2 cellular contexts compared by ENCODE assay signal in the genomic region with DNA sequence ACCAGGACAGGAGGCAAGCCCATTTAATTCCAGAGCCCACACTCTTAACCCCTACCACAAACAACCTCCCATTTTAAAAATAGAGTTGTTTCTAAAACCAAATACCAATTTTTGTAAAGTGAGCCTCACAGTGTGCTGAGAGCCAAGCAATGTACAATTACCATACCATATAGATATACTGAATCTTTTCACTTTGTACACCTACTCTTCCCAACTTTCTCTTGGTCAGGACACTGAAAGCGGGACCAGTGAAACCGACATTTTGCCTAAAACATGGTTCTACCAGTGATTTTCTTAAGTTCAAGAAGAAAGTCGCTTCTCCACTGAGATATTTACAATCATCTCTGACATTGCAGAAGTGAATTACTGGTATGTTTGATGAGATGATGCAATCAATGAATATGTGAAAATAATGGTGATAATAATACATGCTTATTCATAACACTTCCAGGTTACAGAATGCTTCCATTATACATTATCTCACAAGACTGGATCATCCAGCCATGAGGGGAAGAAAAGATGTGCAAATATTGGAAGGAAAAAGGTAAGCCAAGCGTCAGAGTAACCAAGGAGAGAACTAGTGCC.
A peak's percentile ranks its signal among the peaks of the same experiment; 100 is the strongest.
TF ChIP-seq lines count a peak whose summit lies in the region.

No MANE protein-coding gene starts in this region.

TF ChIP-seq in HEK293, 187 proteins besides CTCF, POLR2A, EP300 and RAD21:
- TF ChIP-seq ZNF211 (tag by site-specific recombination; IDR thresholded peaks at IDR 0.05; ENCODE audit: low read depth) = no peak
- TF ChIP-seq PRDM1 (tag by site-specific recombination; IDR thresholded peaks at IDR 0.05) = peak; percentile 52
- TF ChIP-seq ZNF133 (tag by site-specific recombination; IDR thresholded peaks at IDR 0.05) = peak; percentile 78

TF ChIP-seq in GM12878, 131 proteins besides CTCF, POLR2A, EP300 and RAD21:
- no peak for TF ChIP-seq CBX5 (IDR thresholded peaks at IDR 0.05; ENCODE audit: low read depth)
- no peak for TF ChIP-seq MXI1 (IDR thresholded peaks at IDR 0.05; ENCODE audit: low read depth, low read length)
- TF ChIP-seq, protein P1, sequence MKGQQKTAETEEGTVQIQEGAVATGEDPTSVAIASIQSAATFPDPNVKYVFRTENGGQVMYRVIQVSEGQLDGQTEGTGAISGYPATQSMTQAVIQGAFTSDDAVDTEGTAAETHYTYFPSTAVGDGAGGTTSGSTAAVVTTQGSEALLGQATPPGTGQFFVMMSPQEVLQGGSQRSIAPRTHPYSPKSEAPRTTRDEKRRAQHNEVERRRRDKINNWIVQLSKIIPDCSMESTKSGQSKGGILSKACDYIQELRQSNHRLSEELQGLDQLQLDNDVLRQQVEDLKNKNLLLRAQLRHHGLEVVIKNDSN (IDR thresholded peaks at IDR 0.05; ENCODE audit: borderline replicate concordance, extremely low read length, insufficient read depth, low read depth, low read length) = no peak
- TF ChIP-seq, protein P2, sequence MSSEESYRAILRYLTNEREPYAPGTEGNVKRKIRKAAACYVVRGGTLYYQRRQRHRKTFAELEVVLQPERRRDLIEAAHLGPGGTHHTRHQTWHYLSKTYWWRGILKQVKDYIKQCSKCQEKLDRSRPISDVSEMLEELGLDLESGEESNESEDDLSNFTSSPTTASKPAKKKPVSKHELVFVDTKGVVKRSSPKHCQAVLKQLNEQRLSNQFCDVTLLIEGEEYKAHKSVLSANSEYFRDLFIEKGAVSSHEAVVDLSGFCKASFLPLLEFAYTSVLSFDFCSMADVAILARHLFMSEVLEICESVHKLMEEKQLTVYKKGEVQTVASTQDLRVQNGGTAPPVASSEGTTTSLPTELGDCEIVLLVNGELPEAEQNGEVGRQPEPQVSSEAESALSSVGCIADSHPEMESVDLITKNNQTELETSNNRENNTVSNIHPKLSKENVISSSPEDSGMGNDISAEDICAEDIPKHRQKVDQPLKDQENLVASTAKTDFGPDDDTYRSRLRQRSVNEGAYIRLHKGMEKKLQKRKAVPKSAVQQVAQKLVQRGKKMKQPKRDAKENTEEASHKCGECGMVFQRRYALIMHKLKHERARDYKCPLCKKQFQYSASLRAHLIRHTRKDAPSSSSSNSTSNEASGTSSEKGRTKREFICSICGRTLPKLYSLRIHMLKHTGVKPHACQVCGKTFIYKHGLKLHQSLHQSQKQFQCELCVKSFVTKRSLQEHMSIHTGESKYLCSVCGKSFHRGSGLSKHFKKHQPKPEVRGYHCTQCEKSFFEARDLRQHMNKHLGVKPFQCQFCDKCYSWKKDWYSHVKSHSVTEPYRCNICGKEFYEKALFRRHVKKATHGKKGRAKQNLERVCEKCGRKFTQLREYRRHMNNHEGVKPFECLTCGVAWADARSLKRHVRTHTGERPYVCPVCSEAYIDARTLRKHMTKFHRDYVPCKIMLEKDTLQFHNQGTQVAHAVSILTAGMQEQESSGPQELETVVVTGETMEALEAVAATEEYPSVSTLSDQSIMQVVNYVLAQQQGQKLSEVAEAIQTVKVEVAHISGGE (CRISPR knock-in tag; IDR thresholded peaks at IDR 0.05) = no peak
- no peak for TF ChIP-seq ATF3 (IDR thresholded peaks at IDR 0.05; ENCODE audit: borderline replicate concordance, extremely low read depth, low read depth, low read length)
- TF ChIP-seq POLR2AphosphoS5 (IDR thresholded peaks at IDR 0.05; ENCODE audit: low read length) = no peak
- TF ChIP-seq MYB (IDR thresholded peaks at IDR 0.05; ENCODE audit: borderline replicate concordance, low read depth, low read length) = no peak
- TF ChIP-seq TARDBP (IDR thresholded peaks at IDR 0.05; ENCODE audit: borderline replicate concordance) = no peak
- no peak for TF ChIP-seq ATF2 (IDR thresholded peaks at IDR 0.05; ENCODE audit: low read length)
- no peak for TF ChIP-seq EGR1 (IDR thresholded peaks at IDR 0.05; ENCODE audit: borderline replicate concordance in 1 of 2, low read depth in 2 of 2, low read length in 2 of 2)
- no peak for TF ChIP-seq BHLHE40 (IDR thresholded peaks at IDR 0.05; ENCODE audit: borderline replicate concordance in 1 of 2, low read depth in 2 of 2, low read length in 1 of 2)
- no peak for TF ChIP-seq CBFB (IDR thresholded peaks at IDR 0.05; ENCODE audit: low read depth)
- TF ChIP-seq POU2F2 (IDR thresholded peaks at IDR 0.05; ENCODE audit: borderline replicate concordance, low read depth, low read length) = no peak
- no peak for TF ChIP-seq NR2C1 (IDR thresholded peaks at IDR 0.05)
- no peak for TF ChIP-seq CREM (IDR thresholded peaks at IDR 0.05; ENCODE audit: low read depth)
- TF ChIP-seq CEBPB (IDR thresholded peaks at IDR 0.05; ENCODE audit: borderline replicate concordance in 1 of 2, low read depth in 2 of 2, low read length in 2 of 2) = no peak
- no peak for TF ChIP-seq RB1 (IDR thresholded peaks at IDR 0.05; ENCODE audit: borderline replicate concordance)
- TF ChIP-seq POLR2AphosphoS2 (IDR thresholded peaks at IDR 0.05; ENCODE audit: low read depth, low read length) = no peak
- TF ChIP-seq IKZF2 (IDR thresholded peaks at IDR 0.05) = no peak
